10 cellular contexts compared by ENCODE assay signal in the genomic region with DNA sequence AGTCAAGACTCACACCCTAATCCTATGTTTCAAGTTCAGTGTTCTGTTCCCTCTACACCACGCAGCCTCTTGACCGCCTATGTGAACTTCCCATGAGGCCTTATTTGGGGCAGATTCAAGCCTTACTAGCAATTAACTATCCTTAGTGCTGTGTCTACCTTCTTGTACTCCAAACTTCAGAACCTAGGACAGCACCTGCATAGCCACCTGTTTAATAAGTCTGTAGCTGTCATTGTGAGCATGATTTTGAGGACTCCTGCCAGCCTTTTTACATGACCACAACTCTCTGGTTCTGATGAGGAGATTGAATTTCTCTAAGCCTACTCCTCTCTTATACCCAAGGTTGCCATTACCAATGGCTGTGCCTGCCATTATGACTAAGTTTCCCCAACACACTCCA. TPM values are rescaled to one million over a fixed set of nuclear protein-coding genes. Genes with fewer than 3 reads are reported as not detected.
DNase-seq lines count a peak whose midpoint lies in the region; ATAC-seq and TF ChIP-seq lines count a peak whose summit lies in the region.
"Had no signal": no experiment of that assay in that cellular context is flagged by ENCODE, and none has a peak within 500 bp of the region (broad histone marks: within the 10 kb centered on the region; RNA-seq: fewer than 3 reads in every experiment).

No MANE protein-coding gene starts in this region.

- H3K27ac Mint-ChIP-seq in activated T-helper 17 cell treated with anti-CD3 and anti-CD28 coated beads, Interleukin-2, amount 50 U/mL, for 72 hours: no peak overlapping the region
- H3K27ac Mint-ChIP-seq: naive thymus-derived CD4-positive, alpha-beta T cell had no signal

- no peaks in the 10 kb centered on the region for H3K4me1 Mint-ChIP-seq in activated T-helper 17 cell treated with anti-CD3 and anti-CD28 coated beads, Interleukin-2, amount 50 U/mL, for 72 hours
- H3K4me1 Mint-ChIP-seq: naive thymus-derived CD4-positive, alpha-beta T cell had no signal

- peak; percentile 7 for DNase-seq in GM12864 (ENCODE audit: low read depth)
- peak; percentile 74 for DNase-seq in LHCN-M2 (ENCODE audit: low read depth)
- DNase-seq in astrocyte of the spinal cord (ENCODE audit: low read depth, low spot score): peak; percentile 64
- DNase-seq in substantia nigra (lab: John Stamatoyannopoulos, UW): no peak
- no peak for DNase-seq in NCI-H1930 (lab: John Stamatoyannopoulos, UW)
- DNase-seq: activated CD8-positive, alpha-beta memory T cell treated with anti-CD3 and anti-CD28 coated beads for 24 hours; NCI-H510A treated with DMSO at 0.1 percent for 48 hours had no signal

- H3K9me3 Mint-ChIP-seq in activated T-helper 17 cell treated with anti-CD3 and anti-CD28 coated beads, Interleukin-2, amount 50 U/mL, for 72 hours: no peaks in the 10 kb centered on the region

- no peaks in the 10 kb centered on the region for H3K9me3 ChIP-seq in liver (ENCODE audit: control insufficient read depth in 4 of 4, low read length in 3 of 4)

- H3K4me1 ChIP-seq in liver (ENCODE audit: control insufficient read depth in 4 of 4, insufficient read depth in 4 of 4, low read length in 3 of 4): no peaks in the 10 kb centered on the region

- H3K27me3 Mint-ChIP-seq in activated T-helper 17 cell treated with anti-CD3 and anti-CD28 coated beads, Interleukin-2, amount 50 U/mL, for 72 hours: peaks cover 7% of the 10 kb centered on the region

- H3K36me3 ChIP-seq in liver (ENCODE audit: control insufficient read depth in 4 of 4, insufficient read depth in 3 of 4, low read depth in 1 of 4, low read length in 3 of 4): no peaks in the 10 kb centered on the region

- no peak for ATAC-seq in activated T-helper 17 cell treated with anti-CD3 and anti-CD28 coated beads, Interleukin-2, amount 50 U/mL, for 72 hours (replicated peaks)
- ATAC-seq: naive thymus-derived CD4-positive, alpha-beta T cell had no signal

- H3K9ac ChIP-seq in liver (ENCODE audit: low read depth in 1 of 2, low read length in 2 of 2): no peak overlapping the region

- WGBS in liver: 65% methylated on average over 2 of the region's 2 CpGs

- no peaks in the 10 kb centered on the region for H3K27me3 ChIP-seq in liver (ENCODE audit: control insufficient read depth in 4 of 4, insufficient read depth in 4 of 4, low read length in 3 of 4)

- no peaks in the 10 kb centered on the region for H3K36me3 Mint-ChIP-seq in activated T-helper 17 cell treated with anti-CD3 and anti-CD28 coated beads, Interleukin-2, amount 50 U/mL, for 72 hours (ENCODE audit: low read depth)

- TF ChIP-seq CTCF in GM12864 (IDR thresholded peaks at IDR 0.05; ENCODE audit: low read depth, low read length, missing control alignments) (no peak), astrocyte of the spinal cord (IDR thresholded peaks at IDR 0.05; ENCODE audit: low read depth, low read length) (no peak), liver (IDR thresholded peaks at IDR 0.05; ENCODE audit: low read depth, low read length, missing input control) (no peak)

- H3K27ac ChIP-seq in liver (ENCODE audit: low read depth in 1 of 2, low read length in 2 of 2) (no peak overlapping the region), substantia nigra (ENCODE audit: low read depth, low read length, poor library complexity, severe bottlenecking) (no peak overlapping the region)

- no peak for TF ChIP-seq RAD21 in liver (IDR thresholded peaks at IDR 0.05)

- H3K4me3 Mint-ChIP-seq in activated T-helper 17 cell treated with anti-CD3 and anti-CD28 coated beads, Interleukin-2, amount 50 U/mL, for 72 hours: no peak overlapping the region
- H3K4me3 Mint-ChIP-seq: naive thymus-derived CD4-positive, alpha-beta T cell had no signal

- in situ Hi-C loops in astrocyte of the spinal cord (cut with HindIII; ENCODE audit: low sequenced_read_pairs): no loop called here

- H3K4me3 ChIP-seq in GM12864 (ENCODE audit: low read depth, low read length) (no peak overlapping the region), astrocyte of the spinal cord (ENCODE audit: low read depth, low read length) (no peak overlapping the region), liver (ENCODE audit: low read depth in 1 of 3, low read length in 3 of 3) (no peak overlapping the region)

TF ChIP-seq in liver, 16 proteins besides CTCF, POLR2A, EP300 and RAD21:
- TF ChIP-seq, protein P1, sequence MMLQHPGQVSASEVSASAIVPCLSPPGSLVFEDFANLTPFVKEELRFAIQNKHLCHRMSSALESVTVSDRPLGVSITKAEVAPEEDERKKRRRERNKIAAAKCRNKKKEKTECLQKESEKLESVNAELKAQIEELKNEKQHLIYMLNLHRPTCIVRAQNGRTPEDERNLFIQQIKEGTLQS (IDR thresholded peaks at IDR 0.05): no peak
- TF ChIP-seq, protein P2, sequence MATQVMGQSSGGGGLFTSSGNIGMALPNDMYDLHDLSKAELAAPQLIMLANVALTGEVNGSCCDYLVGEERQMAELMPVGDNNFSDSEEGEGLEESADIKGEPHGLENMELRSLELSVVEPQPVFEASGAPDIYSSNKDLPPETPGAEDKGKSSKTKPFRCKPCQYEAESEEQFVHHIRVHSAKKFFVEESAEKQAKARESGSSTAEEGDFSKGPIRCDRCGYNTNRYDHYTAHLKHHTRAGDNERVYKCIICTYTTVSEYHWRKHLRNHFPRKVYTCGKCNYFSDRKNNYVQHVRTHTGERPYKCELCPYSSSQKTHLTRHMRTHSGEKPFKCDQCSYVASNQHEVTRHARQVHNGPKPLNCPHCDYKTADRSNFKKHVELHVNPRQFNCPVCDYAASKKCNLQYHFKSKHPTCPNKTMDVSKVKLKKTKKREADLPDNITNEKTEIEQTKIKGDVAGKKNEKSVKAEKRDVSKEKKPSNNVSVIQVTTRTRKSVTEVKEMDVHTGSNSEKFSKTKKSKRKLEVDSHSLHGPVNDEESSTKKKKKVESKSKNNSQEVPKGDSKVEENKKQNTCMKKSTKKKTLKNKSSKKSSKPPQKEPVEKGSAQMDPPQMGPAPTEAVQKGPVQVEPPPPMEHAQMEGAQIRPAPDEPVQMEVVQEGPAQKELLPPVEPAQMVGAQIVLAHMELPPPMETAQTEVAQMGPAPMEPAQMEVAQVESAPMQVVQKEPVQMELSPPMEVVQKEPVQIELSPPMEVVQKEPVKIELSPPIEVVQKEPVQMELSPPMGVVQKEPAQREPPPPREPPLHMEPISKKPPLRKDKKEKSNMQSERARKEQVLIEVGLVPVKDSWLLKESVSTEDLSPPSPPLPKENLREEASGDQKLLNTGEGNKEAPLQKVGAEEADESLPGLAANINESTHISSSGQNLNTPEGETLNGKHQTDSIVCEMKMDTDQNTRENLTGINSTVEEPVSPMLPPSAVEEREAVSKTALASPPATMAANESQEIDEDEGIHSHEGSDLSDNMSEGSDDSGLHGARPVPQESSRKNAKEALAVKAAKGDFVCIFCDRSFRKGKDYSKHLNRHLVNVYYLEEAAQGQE (IDR thresholded peaks at IDR 0.05): peak; percentile 98

RNA-seq across cellular contexts. Expression of gene PCSK1, which starts 50.8 kb away (rescaled TPM):
- total RNA-seq in LHCN-M2 (2014; rRNA removed): 0.06 TPM in 1 of 2 replicates, not detected in the other
- 0.04 TPM for polyA plus RNA-seq in LHCN-M2 (2012)
- total RNA-seq in liver: under 1 TPM; 0.08 to 0.09 TPM
- under 1 TPM; 0.01 to 0.08 TPM for polyA plus RNA-seq in liver
- not detected for total RNA-seq in activated T-helper 17 cell treated with anti-CD3 and anti-CD28 coated beads, Interleukin-2, amount 50 U/mL, for 72 hours
- total RNA-seq: naive thymus-derived CD4-positive, alpha-beta T cell had no signal
- polyA plus RNA-seq: naive thymus-derived CD4-positive, alpha-beta T cell had no signal

Comparison
In these comparisons a context has a peak if more than half of its experiments do, and no peak if none do; other contexts are left out.
1. DNase-seq: peak in GM12864 (single experiment), LHCN-M2 (single experiment) and astrocyte of the spinal cord (single experiment); none in substantia nigra (0 of 49) and NCI-H1930 (0 of 2).